In genomic region chr16:88543230-88543813, GRCh38 we compare ENCODE assay signal across 24 cellular contexts.
"Had no signal": no experiment of that assay in that cellular context is flagged by ENCODE, and none has a peak within 500 bp of the region (broad histone marks: within the 10 kb centered on the region; RNA-seq: fewer than 3 reads in every experiment).

No MANE protein-coding gene starts in this region.

- H3K4me1 Mint-ChIP-seq: neural crest cell had no signal

- H3K4me1 ChIP-seq: heart left ventricle, left lung, psoas muscle, suprapubic skin, transverse colon, upper lobe of right lung, uterus had no signal

- H3K27ac Mint-ChIP-seq: mesothelial cell of epicardium; stimulated activated naive CD8-positive, alpha-beta T cell treated with anti-CD3 and anti-CD28 coated beads, Interleukin-15, amount 100 ng/mL, for 72 hours had no signal

- H3K4me3 ChIP-seq: heart left ventricle, hepatocyte, left lung, mucosa of descending colon, psoas muscle, skin epidermis, spleen, suprapubic skin, transverse colon, upper lobe of right lung, uterus had no signal

- H3K27ac ChIP-seq: heart left ventricle, hepatocyte, left lung, psoas muscle, skin epidermis, spleen, suprapubic skin, transverse colon, upper lobe of right lung, uterus had no signal

- FAIRE-seq: frontal cortex, islet of Langerhans had no signal

- H3K79me2 ChIP-seq: hepatocyte had no signal

- H3K4me2 ChIP-seq: hepatocyte had no signal

- H2AFZ ChIP-seq: hepatocyte had no signal

- ATAC-seq: heart left ventricle; left cardiac atrium; left lung; mucosa of descending colon; natural killer cell treated with Interleukin-12 subunit alpha and Interleukin-12 subunit beta and Interleukin-15 and Interleukin-18, amount 100 ng/mL, for 72 hours; psoas muscle; right cardiac atrium; stimulated activated naive CD8-positive, alpha-beta T cell treated with anti-CD3 and anti-CD28 coated beads, Interleukin-15, amount 100 ng/mL, for 72 hours; upper lobe of right lung had no signal

- H3K27me3 ChIP-seq: uterus had no signal

- H3K36me3 ChIP-seq: heart left ventricle, left lung, spleen, suprapubic skin, transverse colon, upper lobe of right lung, uterus had no signal

- DNase-seq: cortex of kidney; left cardiac atrium; mesenchymal stem cell; mucosa of descending colon; naive B cell; spleen; stimulated activated CD4-positive, alpha-beta T cell treated with anti-CD3 and anti-CD28 coated beads, Interleukin-2, amount 100 ng/mL, for 48 hours; stimulated activated naive CD4-positive, alpha-beta T cell; stimulated activated naive CD8-positive, alpha-beta T cell treated with anti-CD3 and anti-CD28 coated beads, Interleukin-15, amount 100 ng/mL, for 72 hours; transverse colon; upper lobe of right lung; uterus had no signal

- H3K4me3 Mint-ChIP-seq: mesothelial cell of epicardium; natural killer cell treated with Interleukin-12 subunit alpha and Interleukin-12 subunit beta and Interleukin-15 and Interleukin-18, amount 100 ng/mL, for 72 hours; neural crest cell; stimulated activated naive CD8-positive, alpha-beta T cell treated with anti-CD3 and anti-CD28 coated beads, Interleukin-15, amount 100 ng/mL, for 72 hours had no signal
